Comparison of ENCODE assay signal across 10 cellular contexts in genomic region chr10:69057951-69058297, GRCh38. TPM values are rescaled to one million over a fixed set of nuclear protein-coding genes. Genes with fewer than 3 reads are reported as not detected.
A peak's percentile ranks its signal among the peaks of the same experiment; 100 is the strongest.
DNase-seq lines count a peak whose midpoint lies in the region; ATAC-seq, FAIRE-seq and TF ChIP-seq lines count a peak whose summit lies in the region.
"Had no signal": no experiment of that assay in that cellular context is flagged by ENCODE, and none has a peak within 500 bp of the region (broad histone marks: within the 10 kb centered on the region; RNA-seq: fewer than 3 reads in every experiment).

No MANE protein-coding gene starts in this region.

- H3K4me3 Mint-ChIP-seq in endothelial cell (ENCODE audit: unreplicated experiment) = no peak overlapping the region

- H3K9ac ChIP-seq in OCI-LY3 (ENCODE audit: low read length) = no peak overlapping the region

- no peak overlapping the region for H3K4me2 ChIP-seq in OCI-LY3 (ENCODE audit: low read length)
- H3K4me2 ChIP-seq in osteoblast (ENCODE audit: insufficient read depth, low read length) = peak overlapping the region; percentile 55

- no peaks in the 10 kb centered on the region for H3K9me3 ChIP-seq in OCI-LY3 (ENCODE audit: insufficient read depth, low read length)
- no peaks in the 10 kb centered on the region for H3K9me3 ChIP-seq in osteoblast (ENCODE audit: low read depth, low read length)
- H3K9me3 ChIP-seq: ovary had no signal

- H4K20me1 ChIP-seq in OCI-LY3 (ENCODE audit: insufficient read depth, low read length) = no peaks in the 10 kb centered on the region
- H4K20me1 ChIP-seq in osteoblast (ENCODE audit: insufficient read depth, low read length) = no peaks in the 10 kb centered on the region

- no peak overlapping the region for H3K27ac ChIP-seq in OCI-LY3 (ENCODE audit: low read length)
- H3K27ac ChIP-seq in osteoblast (ENCODE audit: low read depth, low read length) = peak overlapping the region; percentile 94
- H3K27ac ChIP-seq: ovary had no signal

- DNase-seq in EH (ENCODE audit: low read depth) (peak; percentile 86), endothelial cell (ENCODE audit: low spot score) (no peak), osteoblast (ENCODE audit: insufficient read length, low spot score, missing footprints) (peak; percentile 90), GM12892 (ENCODE audit: insufficient read length) (no peak), NCI-H1092 (lab: John Stamatoyannopoulos, UW) (no peak)
- DNase-seq: ovary had no signal

- peaks cover 8% of the 10 kb centered on the region for H3K27me3 Mint-ChIP-seq in endothelial cell (ENCODE audit: unreplicated experiment)

- H3K36me3 Mint-ChIP-seq in endothelial cell (ENCODE audit: low read depth, unreplicated experiment) = no peaks in the 10 kb centered on the region

- TF ChIP-seq POLR2A in GM12892 (IDR thresholded peaks at IDR 0.05; ENCODE audit: low read depth, low read length) = no peak

- no peaks in the 10 kb centered on the region for H3K9me3 Mint-ChIP-seq in endothelial cell (ENCODE audit: unreplicated experiment)

- FAIRE-seq in GM12892 (lab: Jason Lieb, UNC) = no peak

- TF ChIP-seq CTCF in OCI-LY3 (IDR thresholded peaks at IDR 0.05; ENCODE audit: low read depth, low read length) (no peak), endothelial cell (IDR thresholded peaks at IDR 0.05; ENCODE audit: unreplicated experiment) (no peak), osteoblast (IDR thresholded peaks at IDR 0.05; ENCODE audit: extremely low read depth, low read depth, low read length) (no peak)

- H2AFZ ChIP-seq in OCI-LY3 (ENCODE audit: low read depth, low read length) (peak overlapping the region; percentile 67), osteoblast (ENCODE audit: low read length) (peak overlapping the region; percentile 52)

- peaks cover 52% of the 10 kb centered on the region for H3K4me1 ChIP-seq in OCI-LY3 (ENCODE audit: low read length)
- peaks cover 47% of the 10 kb centered on the region for H3K4me1 ChIP-seq in osteoblast (ENCODE audit: insufficient read depth, low read length)

- H3K4me3 ChIP-seq in OCI-LY3 (ENCODE audit: low read length) = no peak overlapping the region
- peak overlapping the region; percentile 18 for H3K4me3 ChIP-seq in osteoblast (ENCODE audit: insufficient read depth, low read length)
- H3K4me3 ChIP-seq: ovary had no signal

- H3K79me2 ChIP-seq in OCI-LY3 (ENCODE audit: low read length) (no peaks in the 10 kb centered on the region), osteoblast (ENCODE audit: insufficient read depth, low read length) (no peaks in the 10 kb centered on the region)

- peaks cover 50% of the 10 kb centered on the region for H3K4me1 Mint-ChIP-seq in endothelial cell (ENCODE audit: unreplicated experiment)

- ATAC-seq in HG03196 (IDR thresholded peaks at IDR 0.05; ENCODE audit: unreplicated experiment) (no peak), HG02610 (IDR thresholded peaks at IDR 0.05; ENCODE audit: unreplicated experiment) (no peak)
- ATAC-seq: esophagus mucosa had no signal

- H3K27me3 ChIP-seq in OCI-LY3 (ENCODE audit: low read depth, low read length) = no peaks in the 10 kb centered on the region
- no peaks in the 10 kb centered on the region for H3K27me3 ChIP-seq in osteoblast (ENCODE audit: insufficient read depth, low read length)
- H3K27me3 ChIP-seq: ovary had no signal

- H3K36me3 ChIP-seq in OCI-LY3 (replicated peaks; ENCODE audit: low read depth, low read length) (no peaks in the 10 kb centered on the region), osteoblast (ENCODE audit: insufficient read depth, low read length) (no peaks in the 10 kb centered on the region)
- H3K36me3 ChIP-seq: ovary had no signal

- H3K27ac Mint-ChIP-seq in endothelial cell (ENCODE audit: unreplicated experiment) = peak overlapping the region; percentile 38

RNA-seq across cellular contexts. Expression of gene SRGN, which starts 30.0 kb away (rescaled TPM):
- total RNA-seq in endothelial cell (ENCODE audit: unreplicated experiment) (4.7 TPM), osteoblast (344 and 474 TPM in 2 replicates)
- 2,084 TPM for polyA plus RNA-seq in GM12892 (2012; ENCODE audit: missing spikeins)

Comparison
In these comparisons a context has a peak if more than half of its experiments do, and no peak if none do; other contexts are left out.
1. DNase-seq: peak in EH (single experiment) and osteoblast (single experiment); none in endothelial cell (single experiment), GM12892 (single experiment) and NCI-H1092 (single experiment).
2. RNA of gene SRGN, which starts 30.0 kb away (total RNA-seq): 344 to 474 TPM in osteoblast; 4.7 TPM in endothelial cell (single experiment); every median in the first group is over 10 times any median in the second.